1 cellular context compared by ENCODE assay signal in the genomic region with DNA sequence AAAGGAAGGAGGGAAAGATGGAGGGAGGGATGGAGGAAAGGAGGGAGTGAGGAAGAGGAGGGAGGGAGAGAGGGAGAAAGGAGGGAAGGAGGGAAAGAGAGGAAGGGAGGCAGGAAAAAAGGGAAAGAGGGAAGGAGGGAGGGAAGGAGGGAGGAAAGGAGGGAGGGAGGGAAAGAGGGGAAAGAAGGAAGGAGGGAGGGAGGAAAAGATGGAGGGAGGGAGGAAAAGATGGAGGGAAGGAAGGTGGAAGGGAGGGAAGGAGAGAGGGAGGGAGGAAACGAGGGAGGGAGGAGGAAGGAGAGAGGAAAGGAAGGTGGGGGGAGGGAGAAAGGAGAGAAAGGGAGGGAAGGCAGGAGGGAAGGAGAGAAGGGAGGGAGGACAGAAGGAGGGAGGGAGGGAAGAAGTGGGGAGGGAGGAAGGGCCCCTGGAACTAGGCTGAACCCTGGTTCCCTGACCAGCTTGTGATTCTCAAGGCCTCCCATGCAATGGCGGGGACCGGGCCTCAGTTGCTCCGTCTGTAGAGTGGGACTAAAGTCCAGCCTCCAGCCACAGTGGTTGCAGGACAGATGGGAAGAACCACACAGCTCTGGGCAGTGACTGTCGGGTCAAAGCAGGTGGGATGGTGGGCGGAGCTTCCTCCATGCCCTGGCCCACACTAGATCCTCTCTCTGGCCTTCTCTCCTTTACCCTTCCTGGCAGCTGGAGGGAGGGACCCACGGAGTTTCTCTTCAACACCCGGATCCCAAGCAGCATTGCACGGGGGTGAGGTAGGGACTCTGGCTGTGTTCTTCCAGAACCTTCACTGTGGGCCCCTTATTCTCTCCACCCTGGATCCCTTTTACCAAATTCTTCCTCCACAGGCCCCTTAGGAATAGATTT.
TF ChIP-seq lines count a peak whose summit lies in the region.

No MANE protein-coding gene starts in this region.

TF ChIP-seq in HepG2, 621 proteins besides CTCF, POLR2A, EP300 and RAD21 (continued from another document):
- TF ChIP-seq HES4 (CRISPR knock-in tag; IDR thresholded peaks at IDR 0.05; ENCODE audit: borderline replicate concordance), result no peak
- TF ChIP-seq ZNF775 (CRISPR knock-in tag; IDR thresholded peaks at IDR 0.05; ENCODE audit: borderline replicate concordance), result peak; percentile 49; the same call in 1 of the 2 replicates
- TF ChIP-seq, protein P1, sequence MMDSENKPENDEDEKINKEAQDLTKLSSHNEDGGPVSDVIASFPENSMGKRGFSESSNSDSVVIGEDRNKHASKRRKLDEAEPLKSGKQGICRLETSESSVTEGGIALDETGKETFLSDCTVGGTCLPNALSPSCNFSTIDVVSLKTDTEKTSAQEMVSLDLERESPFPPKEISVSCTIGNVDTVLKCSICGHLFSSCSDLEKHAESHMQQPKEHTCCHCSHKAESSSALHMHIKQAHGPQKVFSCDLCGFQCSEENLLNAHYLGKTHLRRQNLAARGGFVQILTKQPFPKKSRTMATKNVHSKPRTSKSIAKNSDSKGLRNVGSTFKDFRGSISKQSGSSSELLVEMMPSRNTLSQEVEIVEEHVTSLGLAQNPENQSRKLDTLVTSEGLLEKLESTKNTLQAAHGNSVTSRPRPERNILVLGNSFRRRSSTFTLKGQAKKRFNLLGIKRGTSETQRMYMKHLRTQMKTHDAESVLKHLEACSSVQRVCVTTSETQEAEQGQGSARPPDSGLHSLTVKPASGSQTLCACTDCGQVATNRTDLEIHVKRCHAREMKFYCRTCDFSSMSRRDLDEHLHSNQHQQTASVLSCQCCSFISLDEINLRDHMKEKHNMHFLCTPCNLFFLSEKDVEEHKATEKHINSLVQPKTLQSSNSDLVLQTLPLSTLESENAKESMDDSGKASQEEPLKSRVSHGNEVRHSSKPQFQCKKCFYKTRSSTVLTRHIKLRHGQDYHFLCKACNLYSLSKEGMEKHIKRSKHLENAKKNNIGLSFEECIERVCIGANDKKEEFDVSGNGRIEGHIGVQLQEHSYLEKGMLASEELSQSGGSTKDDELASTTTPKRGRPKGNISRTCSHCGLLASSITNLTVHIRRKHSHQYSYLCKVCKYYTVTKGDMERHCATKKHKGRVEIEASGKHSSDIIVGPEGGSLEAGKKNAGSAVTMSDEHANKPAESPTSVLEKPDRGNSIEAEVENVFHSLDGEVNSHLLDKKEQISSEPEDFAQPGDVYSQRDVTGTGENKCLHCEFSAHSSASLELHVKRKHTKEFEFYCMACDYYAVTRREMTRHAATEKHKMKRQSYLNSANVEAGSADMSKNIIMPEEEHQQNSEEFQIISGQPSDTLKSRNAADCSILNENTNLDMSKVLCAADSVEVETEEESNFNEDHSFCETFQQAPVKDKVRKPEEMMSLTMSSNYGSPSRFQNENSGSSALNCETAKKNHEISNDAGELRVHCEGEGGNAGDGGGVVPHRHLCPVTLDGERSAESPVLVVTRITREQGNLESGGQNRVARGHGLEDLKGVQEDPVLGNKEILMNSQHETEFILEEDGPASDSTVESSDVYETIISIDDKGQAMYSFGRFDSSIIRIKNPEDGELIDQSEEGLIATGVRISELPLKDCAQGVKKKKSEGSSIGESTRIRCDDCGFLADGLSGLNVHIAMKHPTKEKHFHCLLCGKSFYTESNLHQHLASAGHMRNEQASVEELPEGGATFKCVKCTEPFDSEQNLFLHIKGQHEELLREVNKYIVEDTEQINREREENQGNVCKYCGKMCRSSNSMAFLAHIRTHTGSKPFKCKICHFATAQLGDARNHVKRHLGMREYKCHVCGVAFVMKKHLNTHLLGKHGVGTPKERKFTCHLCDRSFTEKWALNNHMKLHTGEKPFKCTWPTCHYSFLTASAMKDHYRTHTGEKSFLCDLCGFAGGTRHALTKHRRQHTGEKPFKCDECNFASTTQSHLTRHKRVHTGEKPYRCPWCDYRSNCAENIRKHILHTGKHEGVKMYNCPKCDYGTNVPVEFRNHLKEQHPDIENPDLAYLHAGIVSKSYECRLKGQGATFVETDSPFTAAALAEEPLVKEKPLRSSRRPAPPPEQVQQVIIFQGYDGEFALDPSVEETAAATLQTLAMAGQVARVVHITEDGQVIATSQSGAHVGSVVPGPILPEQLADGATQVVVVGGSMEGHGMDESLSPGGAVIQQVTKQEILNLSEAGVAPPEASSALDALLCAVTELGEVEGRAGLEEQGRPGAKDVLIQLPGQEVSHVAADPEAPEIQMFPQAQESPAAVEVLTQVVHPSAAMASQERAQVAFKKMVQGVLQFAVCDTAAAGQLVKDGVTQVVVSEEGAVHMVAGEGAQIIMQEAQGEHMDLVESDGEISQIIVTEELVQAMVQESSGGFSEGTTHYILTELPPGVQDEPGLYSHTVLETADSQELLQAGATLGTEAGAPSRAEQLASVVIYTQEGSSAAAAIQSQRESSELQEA (CRISPR knock-in tag; IDR thresholded peaks at IDR 0.05; ENCODE audit: not compliant biosample characterization), result no peak
- no peak for TF ChIP-seq ZNF563 (CRISPR knock-in tag; IDR thresholded peaks at IDR 0.05)
- TF ChIP-seq JUNB (CRISPR knock-in tag; IDR thresholded peaks at IDR 0.05; ENCODE audit: borderline replicate concordance), result no peak
- TF ChIP-seq ZNF747 (CRISPR knock-in tag; IDR thresholded peaks at IDR 0.05; ENCODE audit: borderline replicate concordance), result no peak
- 0 out of 2 replicates have a peak, but pooled peaks have one; percentile 26 for TF ChIP-seq TARDBP (CRISPR knock-in tag; IDR thresholded peaks at IDR 0.05)
- TF ChIP-seq SAFB2 (CRISPR knock-in tag; IDR thresholded peaks at IDR 0.05; ENCODE audit: borderline replicate concordance, low read depth), result no peak
- TF ChIP-seq, protein P2, sequence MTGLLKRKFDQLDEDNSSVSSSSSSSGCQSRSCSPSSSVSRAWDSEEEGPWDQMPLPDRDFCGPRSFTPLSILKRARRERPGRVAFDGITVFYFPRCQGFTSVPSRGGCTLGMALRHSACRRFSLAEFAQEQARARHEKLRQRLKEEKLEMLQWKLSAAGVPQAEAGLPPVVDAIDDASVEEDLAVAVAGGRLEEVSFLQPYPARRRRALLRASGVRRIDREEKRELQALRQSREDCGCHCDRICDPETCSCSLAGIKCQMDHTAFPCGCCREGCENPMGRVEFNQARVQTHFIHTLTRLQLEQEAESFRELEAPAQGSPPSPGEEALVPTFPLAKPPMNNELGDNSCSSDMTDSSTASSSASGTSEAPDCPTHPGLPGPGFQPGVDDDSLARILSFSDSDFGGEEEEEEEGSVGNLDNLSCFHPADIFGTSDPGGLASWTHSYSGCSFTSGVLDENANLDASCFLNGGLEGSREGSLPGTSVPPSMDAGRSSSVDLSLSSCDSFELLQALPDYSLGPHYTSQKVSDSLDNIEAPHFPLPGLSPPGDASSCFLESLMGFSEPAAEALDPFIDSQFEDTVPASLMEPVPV (CRISPR knock-in tag; IDR thresholded peaks at IDR 0.05), result no peak
- no peak for TF ChIP-seq HNRNPH1 (optimal IDR thresholded peaks at IDR 0.05; ENCODE audit: low read depth, low read length)
- TF ChIP-seq WIZ (CRISPR knock-in tag; IDR thresholded peaks at IDR 0.05), result no peak
- TF ChIP-seq THAP11 (CRISPR knock-in tag; IDR thresholded peaks at IDR 0.05), result no peak
- TF ChIP-seq, protein P3, sequence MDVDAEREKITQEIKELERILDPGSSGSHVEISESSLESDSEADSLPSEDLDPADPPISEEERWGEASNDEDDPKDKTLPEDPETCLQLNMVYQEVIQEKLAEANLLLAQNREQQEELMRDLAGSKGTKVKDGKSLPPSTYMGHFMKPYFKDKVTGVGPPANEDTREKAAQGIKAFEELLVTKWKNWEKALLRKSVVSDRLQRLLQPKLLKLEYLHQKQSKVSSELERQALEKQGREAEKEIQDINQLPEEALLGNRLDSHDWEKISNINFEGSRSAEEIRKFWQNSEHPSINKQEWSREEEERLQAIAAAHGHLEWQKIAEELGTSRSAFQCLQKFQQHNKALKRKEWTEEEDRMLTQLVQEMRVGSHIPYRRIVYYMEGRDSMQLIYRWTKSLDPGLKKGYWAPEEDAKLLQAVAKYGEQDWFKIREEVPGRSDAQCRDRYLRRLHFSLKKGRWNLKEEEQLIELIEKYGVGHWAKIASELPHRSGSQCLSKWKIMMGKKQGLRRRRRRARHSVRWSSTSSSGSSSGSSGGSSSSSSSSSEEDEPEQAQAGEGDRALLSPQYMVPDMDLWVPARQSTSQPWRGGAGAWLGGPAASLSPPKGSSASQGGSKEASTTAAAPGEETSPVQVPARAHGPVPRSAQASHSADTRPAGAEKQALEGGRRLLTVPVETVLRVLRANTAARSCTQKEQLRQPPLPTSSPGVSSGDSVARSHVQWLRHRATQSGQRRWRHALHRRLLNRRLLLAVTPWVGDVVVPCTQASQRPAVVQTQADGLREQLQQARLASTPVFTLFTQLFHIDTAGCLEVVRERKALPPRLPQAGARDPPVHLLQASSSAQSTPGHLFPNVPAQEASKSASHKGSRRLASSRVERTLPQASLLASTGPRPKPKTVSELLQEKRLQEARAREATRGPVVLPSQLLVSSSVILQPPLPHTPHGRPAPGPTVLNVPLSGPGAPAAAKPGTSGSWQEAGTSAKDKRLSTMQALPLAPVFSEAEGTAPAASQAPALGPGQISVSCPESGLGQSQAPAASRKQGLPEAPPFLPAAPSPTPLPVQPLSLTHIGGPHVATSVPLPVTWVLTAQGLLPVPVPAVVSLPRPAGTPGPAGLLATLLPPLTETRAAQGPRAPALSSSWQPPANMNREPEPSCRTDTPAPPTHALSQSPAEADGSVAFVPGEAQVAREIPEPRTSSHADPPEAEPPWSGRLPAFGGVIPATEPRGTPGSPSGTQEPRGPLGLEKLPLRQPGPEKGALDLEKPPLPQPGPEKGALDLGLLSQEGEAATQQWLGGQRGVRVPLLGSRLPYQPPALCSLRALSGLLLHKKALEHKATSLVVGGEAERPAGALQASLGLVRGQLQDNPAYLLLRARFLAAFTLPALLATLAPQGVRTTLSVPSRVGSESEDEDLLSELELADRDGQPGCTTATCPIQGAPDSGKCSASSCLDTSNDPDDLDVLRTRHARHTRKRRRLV (CRISPR knock-in tag; IDR thresholded peaks at IDR 0.05), result no peak
- TF ChIP-seq RFX5 (IDR thresholded peaks at IDR 0.05; ENCODE audit: low read depth, low read length), result no peak
- no peak for TF ChIP-seq LCORL (IDR thresholded peaks at IDR 0.05)
- no peak for TF ChIP-seq LCORL (CRISPR knock-in tag; IDR thresholded peaks at IDR 0.05)
- 0 out of 2 replicates have a peak, but pooled peaks have one; percentile 14 for TF ChIP-seq AKAP8 (CRISPR knock-in tag; IDR thresholded peaks at IDR 0.05)
- no peak for TF ChIP-seq ELF3 (CRISPR knock-in tag; IDR thresholded peaks at IDR 0.05)
- TF ChIP-seq REXO4 (CRISPR knock-in tag; IDR thresholded peaks at IDR 0.05; ENCODE audit: borderline replicate concordance), result no peak
- peak; percentile 44; the same call in 1 of the 2 replicates for TF ChIP-seq ZMYM2 (CRISPR knock-in tag; IDR thresholded peaks at IDR 0.05)
- no peak for TF ChIP-seq ZNF788 (CRISPR knock-in tag; IDR thresholded peaks at IDR 0.05; ENCODE audit: borderline replicate concordance)
- TF ChIP-seq ZMYM3 (CRISPR knock-in tag; IDR thresholded peaks at IDR 0.05), result peak; percentile 96
- peak; percentile 29; the same call in 1 of the 2 replicates for TF ChIP-seq ZFX (CRISPR knock-in tag; IDR thresholded peaks at IDR 0.05; ENCODE audit: low read depth)
- no peak for TF ChIP-seq ZNF607 (CRISPR knock-in tag; IDR thresholded peaks at IDR 0.05; ENCODE audit: borderline replicate concordance)
- peak; percentile 79 for TF ChIP-seq HNRNPK (IDR thresholded peaks at IDR 0.05; ENCODE audit: low read depth, low read length, poor library complexity, severe bottlenecking)
- TF ChIP-seq ZNF629 (CRISPR knock-in tag; conservative IDR thresholded peaks at IDR 0.05), result peak; percentile 98
- TF ChIP-seq GLI4 (CRISPR knock-in tag; IDR thresholded peaks at IDR 0.05; ENCODE audit: borderline replicate concordance), result 0 out of 2 replicates have a peak, but pooled peaks have one; percentile 46
- no peak for TF ChIP-seq ZNF335 (CRISPR knock-in tag; IDR thresholded peaks at IDR 0.05)
- TF ChIP-seq, protein P4, sequence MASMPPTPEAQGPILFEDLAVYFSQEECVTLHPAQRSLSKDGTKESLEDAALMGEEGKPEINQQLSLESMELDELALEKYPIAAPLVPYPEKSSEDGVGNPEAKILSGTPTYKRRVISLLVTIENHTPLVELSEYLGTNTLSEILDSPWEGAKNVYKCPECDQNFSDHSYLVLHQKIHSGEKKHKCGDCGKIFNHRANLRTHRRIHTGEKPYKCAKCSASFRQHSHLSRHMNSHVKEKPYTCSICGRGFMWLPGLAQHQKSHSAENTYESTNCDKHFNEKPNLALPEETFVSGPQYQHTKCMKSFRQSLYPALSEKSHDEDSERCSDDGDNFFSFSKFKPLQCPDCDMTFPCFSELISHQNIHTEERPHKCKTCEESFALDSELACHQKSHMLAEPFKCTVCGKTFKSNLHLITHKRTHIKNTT (CRISPR knock-in tag; IDR thresholded peaks at IDR 0.05), result no peak
- TF ChIP-seq MYC (CRISPR knock-in tag; IDR thresholded peaks at IDR 0.05; ENCODE audit: borderline replicate concordance), result no peak
- TF ChIP-seq, protein P5, sequence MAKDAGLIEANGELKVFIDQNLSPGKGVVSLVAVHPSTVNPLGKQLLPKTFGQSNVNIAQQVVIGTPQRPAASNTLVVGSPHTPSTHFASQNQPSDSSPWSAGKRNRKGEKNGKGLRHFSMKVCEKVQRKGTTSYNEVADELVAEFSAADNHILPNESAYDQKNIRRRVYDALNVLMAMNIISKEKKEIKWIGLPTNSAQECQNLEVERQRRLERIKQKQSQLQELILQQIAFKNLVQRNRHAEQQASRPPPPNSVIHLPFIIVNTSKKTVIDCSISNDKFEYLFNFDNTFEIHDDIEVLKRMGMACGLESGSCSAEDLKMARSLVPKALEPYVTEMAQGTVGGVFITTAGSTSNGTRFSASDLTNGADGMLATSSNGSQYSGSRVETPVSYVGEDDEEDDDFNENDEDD (CRISPR knock-in tag; IDR thresholded peaks at IDR 0.05; ENCODE audit: borderline replicate concordance), result no peak
- 0 out of 2 replicates have a peak, but pooled peaks have one; percentile 49 for TF ChIP-seq ZNF543 (CRISPR knock-in tag; IDR thresholded peaks at IDR 0.05)
- no peak for TF ChIP-seq GFI1 (CRISPR knock-in tag; IDR thresholded peaks at IDR 0.05; ENCODE audit: borderline replicate concordance)
- TF ChIP-seq, protein P6, sequence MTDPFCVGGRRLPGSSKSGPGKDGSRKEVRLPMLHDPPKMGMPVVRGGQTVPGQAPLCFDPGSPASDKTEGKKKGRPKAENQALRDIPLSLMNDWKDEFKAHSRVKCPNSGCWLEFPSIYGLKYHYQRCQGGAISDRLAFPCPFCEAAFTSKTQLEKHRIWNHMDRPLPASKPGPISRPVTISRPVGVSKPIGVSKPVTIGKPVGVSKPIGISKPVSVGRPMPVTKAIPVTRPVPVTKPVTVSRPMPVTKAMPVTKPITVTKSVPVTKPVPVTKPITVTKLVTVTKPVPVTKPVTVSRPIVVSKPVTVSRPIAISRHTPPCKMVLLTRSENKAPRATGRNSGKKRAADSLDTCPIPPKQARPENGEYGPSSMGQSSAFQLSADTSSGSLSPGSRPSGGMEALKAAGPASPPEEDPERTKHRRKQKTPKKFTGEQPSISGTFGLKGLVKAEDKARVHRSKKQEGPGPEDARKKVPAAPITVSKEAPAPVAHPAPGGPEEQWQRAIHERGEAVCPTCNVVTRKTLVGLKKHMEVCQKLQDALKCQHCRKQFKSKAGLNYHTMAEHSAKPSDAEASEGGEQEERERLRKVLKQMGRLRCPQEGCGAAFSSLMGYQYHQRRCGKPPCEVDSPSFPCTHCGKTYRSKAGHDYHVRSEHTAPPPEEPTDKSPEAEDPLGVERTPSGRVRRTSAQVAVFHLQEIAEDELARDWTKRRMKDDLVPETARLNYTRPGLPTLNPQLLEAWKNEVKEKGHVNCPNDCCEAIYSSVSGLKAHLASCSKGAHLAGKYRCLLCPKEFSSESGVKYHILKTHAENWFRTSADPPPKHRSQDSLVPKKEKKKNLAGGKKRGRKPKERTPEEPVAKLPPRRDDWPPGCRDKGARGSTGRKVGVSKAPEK (CRISPR knock-in tag; IDR thresholded peaks at IDR 0.05; ENCODE audit: borderline replicate concordance), result peak; percentile 58; the same call in 1 of the 2 replicates
- TF ChIP-seq ZNF292 (CRISPR knock-in tag; IDR thresholded peaks at IDR 0.05; ENCODE audit: borderline replicate concordance, low read depth), result 0 out of 2 replicates have a peak, but pooled peaks have one; percentile 30
TF ChIP-seq in HepG2: peak in this region for 27.
